22 cellular contexts compared by ENCODE assay signal in genomic region chr16:5220705-5221104, GRCh38.
"Had no signal": no experiment of that assay in that cellular context is flagged by ENCODE, and none has a peak within 500 bp of the region (broad histone marks: within the 10 kb centered on the region; RNA-seq: fewer than 3 reads in every experiment).

No MANE protein-coding gene starts in this region.

- DNase-seq: colonic mucosa; cortex of kidney; effector CD8-positive, alpha-beta T cell; effector memory CD8-positive, alpha-beta T cell; endodermal cell; esophagus squamous epithelium; foreskin fibroblast; foreskin melanocyte; gastrocnemius medialis; glutamatergic neuron; head of caudate nucleus; heart right ventricle; hippocampal formation; left cardiac atrium; left lung; left ventricle myocardium superior; lower lobe of right lung; mesenchymal stem cell; midbrain had no signal

- H3K27me3 ChIP-seq: colonic mucosa, gastrocnemius medialis had no signal

- H3K9me3 Mint-ChIP-seq: dendritic cell treated with granulocyte-macrophage colony-stimulating factor and Interleukin-4, amounts not matched to agents 40 ng/mL and 50 ng/mL, for 4 days; effector memory CD8-positive, alpha-beta T cell had no signal

- H3K36me3 ChIP-seq: colonic mucosa, esophagus squamous epithelium, gastrocnemius medialis, heart right ventricle, left lung, lower lobe of right lung had no signal

- H3K27ac ChIP-seq: colonic mucosa, epithelial cell of prostate, esophagus squamous epithelium, gastrocnemius medialis, heart right ventricle, left lung, lower lobe of right lung had no signal

- ATAC-seq: effector memory CD8-positive, alpha-beta T cell; esophagus mucosa; gastrocnemius medialis; heart right ventricle; left cardiac atrium; left lung; left ventricle myocardium superior; lower lobe of right lung had no signal

- H3K4me3 Mint-ChIP-seq: dendritic cell treated with granulocyte-macrophage colony-stimulating factor and Interleukin-4, amounts not matched to agents 40 ng/mL and 50 ng/mL, for 4 days; effector memory CD8-positive, alpha-beta T cell; endodermal cell had no signal

- H3K27ac Mint-ChIP-seq: dendritic cell treated with granulocyte-macrophage colony-stimulating factor and Interleukin-4, amounts not matched to agents 40 ng/mL and 50 ng/mL, for 4 days; effector memory CD8-positive, alpha-beta T cell; endodermal cell had no signal

- H3K4me1 ChIP-seq: colonic mucosa, esophagus squamous epithelium, gastrocnemius medialis, heart right ventricle, left lung, lower lobe of right lung had no signal

- H3K4me3 ChIP-seq: colonic mucosa, esophagus squamous epithelium, gastrocnemius medialis, heart right ventricle, left lung, lower lobe of right lung had no signal

- H3K9me3 ChIP-seq: colonic mucosa, esophagus squamous epithelium, gastrocnemius medialis, left lung, lower lobe of right lung had no signal
